8 cellular contexts compared by ENCODE assay signal in genomic region chr3:195634426-195635261, GRCh38. TPM values are rescaled to one million over a fixed set of nuclear protein-coding genes. Genes with fewer than 3 reads are reported as not detected.
DNase-seq lines count a peak whose midpoint lies in the region; ATAC-seq and TF ChIP-seq lines count a peak whose summit lies in the region.
"Not testable (repeated sequence)": the region's sequence is repeated elsewhere in the genome, so short reads cannot be mapped to it uniquely, and the experiment has no call there.

No MANE protein-coding gene starts in this region.

- intact Hi-C loops in Panc1 (cut with micrococcal nuclease; ENCODE audit: unreplicated experiment); naive thymus-derived CD4-positive, alpha-beta T cell (cut with micrococcal nuclease): not testable (repeated sequence)

- H3K27ac Mint-ChIP-seq in naive thymus-derived CD4-positive, alpha-beta T cell = not testable (repeated sequence)

- not testable (repeated sequence) for H3K27me3 ChIP-seq in Panc1 (ENCODE audit: control insufficient read depth, insufficient read depth, low read length); naive thymus-derived CD4-positive, alpha-beta T cell (ENCODE audit: control insufficient read depth in 2 of 2, insufficient read depth in 2 of 2, low read length in 2 of 2)

- not testable (repeated sequence) for DNase-seq in Panc1 (ENCODE audit: low read depth, low spot score); fibroblast of the aortic adventitia (ENCODE audit: low read depth)
- peak; percentile 40 for DNase-seq in activated effector memory CD4-positive, alpha-beta T cell treated with Interleukin-2 at 50 U/mL for 16 hours
- DNase-seq in naive thymus-derived CD4-positive, alpha-beta T cell = peak in 7 of 9 donors; percentile 36 to 77 (median 61)
- DNase-seq in stimulated activated CD8-positive, alpha-beta memory T cell treated with anti-CD3 and anti-CD28 coated beads, Interleukin-7, amount 100 ng/mL, for 4 hours (ENCODE audit: low read depth in 2 of 2) = peak; percentile 30 to 54

- TF ChIP-seq CTCF in Panc1 (IDR thresholded peaks at IDR 0.05); fibroblast of the aortic adventitia (IDR thresholded peaks at IDR 0.05; ENCODE audit: insufficient read depth, low read length): not testable (repeated sequence)

- not testable (repeated sequence) for BruUV-seq in Panc1 (replicated peaks; lab: Mats Ljungman, UMichigan)

- H3K9ac ChIP-seq in ES-I3 (ENCODE audit: low read depth, low read length) = peak overlapping the region; percentile 67

- not testable (repeated sequence) for H3K36me3 Mint-ChIP-seq in naive thymus-derived CD4-positive, alpha-beta T cell

- ATAC-seq in GM21447 (IDR thresholded peaks at IDR 0.05; ENCODE audit: unreplicated experiment) (peak; percentile 94), HG03095 (IDR thresholded peaks at IDR 0.05; ENCODE audit: unreplicated experiment) (peak; percentile 94), Panc1 (peak; percentile 99)
- ATAC-seq in naive thymus-derived CD4-positive, alpha-beta T cell = peak; percentile 93

- in situ Hi-C loops in Panc1 (cut with HindIII; ENCODE audit: low pct_unique_long_range_greater_than_20kb, low sequenced_read_pairs) = not testable (repeated sequence)

- not testable (repeated sequence) for H3K27ac ChIP-seq in Panc1 (ENCODE audit: low read length)
- H3K27ac ChIP-seq in naive thymus-derived CD4-positive, alpha-beta T cell (ENCODE audit: low read depth, low read length) = peak overlapping the region; percentile 64

- not testable (repeated sequence) for H3K9me3 ChIP-seq in ES-I3 (ENCODE audit: control insufficient read depth, insufficient read depth, low read length); Panc1 (ENCODE audit: control insufficient read depth, insufficient read depth, low read depth, low read length); naive thymus-derived CD4-positive, alpha-beta T cell (ENCODE audit: control insufficient read depth in 2 of 3, low read length in 3 of 3)

- H3K4me3 Mint-ChIP-seq in naive thymus-derived CD4-positive, alpha-beta T cell = peak overlapping the region in 5 of 10 donors; percentile 25 to 59 (median 47)

- H3K9me3 Mint-ChIP-seq in naive thymus-derived CD4-positive, alpha-beta T cell = not testable (repeated sequence)

- not testable (repeated sequence) for H3K27me3 Mint-ChIP-seq in naive thymus-derived CD4-positive, alpha-beta T cell

- not testable (repeated sequence) for H3K4me1 ChIP-seq in ES-I3 (ENCODE audit: insufficient read depth, low read length); Panc1 (ENCODE audit: control insufficient read depth, insufficient read depth, low read length); naive thymus-derived CD4-positive, alpha-beta T cell (ENCODE audit: control insufficient read depth in 2 of 2, insufficient read depth in 2 of 2, low read length in 2 of 2)

- POLR2A ChIA-PET in Panc1 (lab: Charles Lee); naive thymus-derived CD4-positive, alpha-beta T cell (lab: Charles Lee): not testable (repeated sequence)

- peak overlapping the region; percentile 14 to 27; a peak in 2 of 4 replicates for H3K4me3 ChIP-seq in Panc1 (ENCODE audit: low read depth in 2 of 2, low read length in 2 of 2)
- H3K4me3 ChIP-seq in fibroblast of the aortic adventitia (ENCODE audit: low read depth, low read length) = peak overlapping the region; percentile 58
- peak overlapping the region; percentile 53 for H3K4me3 ChIP-seq in naive thymus-derived CD4-positive, alpha-beta T cell (ENCODE audit: low read length)

- not testable (repeated sequence) for H3K36me3 ChIP-seq in ES-I3 (ENCODE audit: insufficient read depth, low read length); Panc1 (ENCODE audit: control insufficient read depth, insufficient read depth, low read length); naive thymus-derived CD4-positive, alpha-beta T cell (ENCODE audit: control insufficient read depth in 2 of 3, insufficient read depth in 3 of 3, low read length in 3 of 3)

- CTCF ChIA-PET in Panc1 (lab: Charles Lee); naive thymus-derived CD4-positive, alpha-beta T cell (lab: Charles Lee): not testable (repeated sequence)

- peaks cover 5 to 20% (median 11%) of the 10 kb centered on the region in 7 donors for H3K4me1 Mint-ChIP-seq in naive thymus-derived CD4-positive, alpha-beta T cell

RNA-seq across cellular contexts. Expression of gene APOD, which starts 50.9 kb away (rescaled TPM):
- total RNA-seq in Panc1 (2021; ENCODE audit: unreplicated experiment) = not detected
- polyA plus RNA-seq in Panc1 (2012; ENCODE audit: insufficient read length) = not detected
- total RNA-seq in fibroblast of the aortic adventitia (ENCODE audit: low replicate concordance) = 2.9 and 33.3 TPM in 2 replicates
- under 1 TPM in 1 of 5 experiments, not detected in 4; 0.56 TPM for total RNA-seq in naive thymus-derived CD4-positive, alpha-beta T cell
- polyA plus RNA-seq in naive thymus-derived CD4-positive, alpha-beta T cell = not detected
